Comparison of ENCODE assay signal across 8 cellular contexts in genomic region chr17:77325537-77325825, GRCh38.
DNase-seq lines count a peak whose midpoint lies in the region; ATAC-seq and TF ChIP-seq lines count a peak whose summit lies in the region.

No MANE protein-coding gene starts in this region.

- WGBS in spleen, 5 donors: 32 to 68% (median 64%) methylated on average over 3 to 7 of the region's 7 CpGs

- H3K4me3 Mint-ChIP-seq in activated naive CD4-positive, alpha-beta T cell treated with anti-CD3 and anti-CD28 coated beads, Interleukin-2, amount 10 ng/mL, durations not matched to agents 7 days and 5 days: no peak overlapping the region

- TF ChIP-seq POLR2A in spleen (IDR thresholded peaks at IDR 0.05): no peak

- CTCF ChIA-PET in activated naive CD4-positive, alpha-beta T cell treated with anti-CD3 and anti-CD28 coated beads, Interleukin-2, amount 10 ng/mL, durations not matched to agents 7 days and 5 days (lab: Charles Lee): interaction anchor here (0.9 to 1.7 kb wide), 3 partner anchors 49 to 104 kb away, joined by 4 to 8 read pairs (median 5); no protein-coding TSS in a partner anchor

- H3K27ac ChIP-seq in duodenal mucosa (ENCODE audit: low read depth, low read length) (peak overlapping the region; percentile 30), spleen (peak overlapping the region; percentile 54 to 97 (median 89)), caudate nucleus (ENCODE audit: low read depth, low read length) (no peak overlapping the region)

- H3K4me1 Mint-ChIP-seq in activated naive CD4-positive, alpha-beta T cell treated with anti-CD3 and anti-CD28 coated beads, Interleukin-2, amount 10 ng/mL, durations not matched to agents 7 days and 5 days: peaks cover 68% of the 10 kb centered on the region

- peak overlapping the region in 1 of 2 donors; percentile 18 for H3K9ac ChIP-seq in duodenal mucosa (ENCODE audit: low read depth in 1 of 2, low read length in 2 of 2)

- H3K27me3 ChIP-seq in duodenal mucosa (ENCODE audit: control insufficient read depth in 1 of 2, insufficient read depth in 2 of 2, low read length in 2 of 2) (no peaks in the 10 kb centered on the region), spleen (replicated peaks in 1 of 7) (no peaks in the 10 kb centered on the region)

- no peak for DNase-seq in activated naive CD4-positive, alpha-beta T cell treated with anti-CD3 and anti-CD28 coated beads, Interleukin-2, amount 10 ng/mL, durations not matched to agents 7 days and 5 days
- DNase-seq in activated naive CD4-positive, alpha-beta T cell treated with Interleukin-2 at 50 U/mL for 16 hours: no peak
- DNase-seq in spleen: no peak
- no peak for DNase-seq in caudate nucleus (lab: John Stamatoyannopoulos, UW)
- DNase-seq in NCI-H146 (lab: John Stamatoyannopoulos, UW): no peak
- DNase-seq in putamen (ENCODE audit: low spot score): no peak

- ATAC-seq in HG03103 (IDR thresholded peaks at IDR 0.05; ENCODE audit: low read depth, unreplicated experiment): peak; percentile 23

- intact Hi-C loops in spleen (cut with DNase I; ENCODE audit: low total_unique reads): no loop called here

- no peak for TF ChIP-seq CTCF in spleen (IDR thresholded peaks at IDR 0.05 in 8 of 11, conservative IDR thresholded peaks at IDR 0.05 in 3 of 11)

- peaks cover 24% of the 10 kb centered on the region for H3K27me3 Mint-ChIP-seq in activated naive CD4-positive, alpha-beta T cell treated with anti-CD3 and anti-CD28 coated beads, Interleukin-2, amount 10 ng/mL, durations not matched to agents 7 days and 5 days

- peak overlapping the region; percentile 80 for H3K27ac Mint-ChIP-seq in activated naive CD4-positive, alpha-beta T cell treated with anti-CD3 and anti-CD28 coated beads, Interleukin-2, amount 10 ng/mL, durations not matched to agents 7 days and 5 days

- no peaks in the 10 kb centered on the region for H3K36me3 ChIP-seq in duodenal mucosa (ENCODE audit: control insufficient read depth in 1 of 2, insufficient read depth in 2 of 2, low read length in 2 of 2)
- H3K36me3 ChIP-seq in spleen: peaks cover 0 to 10% (median 0%) of the 10 kb centered on the region in 6 donors

- no peaks in the 10 kb centered on the region for H3K36me3 Mint-ChIP-seq in activated naive CD4-positive, alpha-beta T cell treated with anti-CD3 and anti-CD28 coated beads, Interleukin-2, amount 10 ng/mL, durations not matched to agents 7 days and 5 days

- H3K4me1 ChIP-seq in duodenal mucosa (ENCODE audit: control insufficient read depth in 1 of 2, insufficient read depth in 2 of 2, low read length in 2 of 2) (peaks cover 90 to 92% of the 10 kb centered on the region in 2 donors), spleen (peaks cover 53 to 100% (median 81%) of the 10 kb centered on the region in 6 donors)

- H3K4me3 ChIP-seq in duodenal mucosa (ENCODE audit: low read depth in 1 of 2, low read length in 2 of 2) (no peak overlapping the region), spleen (peak overlapping the region in 1 of 8 donors; percentile 14)

- H3K9me3 ChIP-seq in duodenal mucosa (ENCODE audit: control insufficient read depth in 1 of 2, low read length in 2 of 2) (no peaks in the 10 kb centered on the region), spleen (no peaks in the 10 kb centered on the region)

- no peaks in the 10 kb centered on the region for H3K9me3 Mint-ChIP-seq in activated naive CD4-positive, alpha-beta T cell treated with anti-CD3 and anti-CD28 coated beads, Interleukin-2, amount 10 ng/mL, durations not matched to agents 7 days and 5 days
